Comparison of ENCODE assay signal across 11 cellular contexts in the genomic region with DNA sequence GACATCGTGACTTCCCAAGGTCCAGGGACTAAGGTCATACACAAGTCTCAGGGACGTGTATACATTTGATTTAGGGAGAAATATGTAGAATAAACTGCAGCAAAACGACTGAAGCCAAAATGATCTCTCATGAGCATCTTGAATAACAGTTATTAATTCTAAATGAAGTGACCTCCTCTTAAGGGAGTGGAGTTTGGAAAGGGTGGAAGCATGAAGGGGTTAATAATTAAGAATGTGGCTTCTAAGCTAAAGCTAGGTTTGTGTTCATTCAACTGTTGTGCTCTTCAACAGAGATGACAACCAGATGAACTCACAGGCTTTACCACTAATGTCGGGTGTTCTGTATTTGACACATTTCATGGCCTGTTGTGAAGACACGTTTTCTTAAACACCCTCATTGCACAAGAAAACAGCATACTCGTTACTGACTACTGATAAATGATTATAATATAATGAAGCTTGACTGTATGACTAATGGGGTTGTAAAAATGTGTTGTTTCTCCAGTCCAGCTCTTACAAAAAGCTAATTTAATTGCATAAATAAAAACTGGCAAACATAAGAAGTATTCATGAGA. TPM values are rescaled to one million over a fixed set of nuclear protein-coding genes. Genes with fewer than 3 reads are reported as not detected.
DNase-seq lines count a peak whose midpoint lies in the region; ATAC-seq and TF ChIP-seq lines count a peak whose summit lies in the region.
"Had no signal": no experiment of that assay in that cellular context is flagged by ENCODE, and none has a peak within 500 bp of the region (broad histone marks: within the 10 kb centered on the region; RNA-seq: fewer than 3 reads in every experiment).

No MANE protein-coding gene starts in this region.

- H3F3A ChIP-seq in smooth muscle cell (ENCODE audit: low read depth), result no peaks in the 10 kb centered on the region

- peak overlapping the region; percentile 91 for H3K4me2 ChIP-seq in smooth muscle cell

- no peak for TF ChIP-seq CTCF in smooth muscle cell (IDR thresholded peaks at IDR 0.05; ENCODE audit: borderline replicate concordance, insufficient read depth, poor library complexity, severe bottlenecking)

- peaks cover 17% of the 10 kb centered on the region for H3K4me1 Mint-ChIP-seq in activated CD8-positive, alpha-beta memory T cell treated with anti-CD3 and anti-CD28 coated beads, Interleukin-2, amount 10 ng/mL, durations not matched to agents 7 days and 5 days
- H3K4me1 Mint-ChIP-seq in activated T-helper 1 cell treated with anti-CD3 and anti-CD28 coated beads, Interleukin-12 subunit alpha, Interleukin-12 subunit beta, Interleukin-2, Interleukin-4 antibody, amounts not matched to agents 30 ng/mL and 10 ng/mL and 1 ng/mL, durations not matched to agents 14 hours and 24 hours and 36 hours (ENCODE audit: low read depth), result peaks cover 9% of the 10 kb centered on the region

- H2AFZ ChIP-seq in smooth muscle cell (ENCODE audit: low read depth), result no peak overlapping the region

- WGBS in smooth muscle cell (ENCODE audit: low lambda C conversion rate), result 21% methylated on average over 6 of the region's 6 CpGs

- H3K27me3 Mint-ChIP-seq in activated CD8-positive, alpha-beta memory T cell treated with anti-CD3 and anti-CD28 coated beads, Interleukin-2, amount 10 ng/mL, durations not matched to agents 7 days and 5 days, result peaks cover 75% of the 10 kb centered on the region
- H3K27me3 Mint-ChIP-seq in activated T-helper 1 cell treated with anti-CD3 and anti-CD28 coated beads, Interleukin-12 subunit alpha, Interleukin-12 subunit beta, Interleukin-2, Interleukin-4 antibody, amounts not matched to agents 30 ng/mL and 10 ng/mL and 1 ng/mL, durations not matched to agents 14 hours and 24 hours and 36 hours (ENCODE audit: insufficient read depth), result peaks cover 69% of the 10 kb centered on the region

- H3K4me3 Mint-ChIP-seq in activated CD8-positive, alpha-beta memory T cell treated with anti-CD3 and anti-CD28 coated beads, Interleukin-2, amount 10 ng/mL, durations not matched to agents 7 days and 5 days, result peak overlapping the region; percentile 3
- H3K4me3 Mint-ChIP-seq in activated T-helper 1 cell treated with anti-CD3 and anti-CD28 coated beads, Interleukin-12 subunit alpha, Interleukin-12 subunit beta, Interleukin-2, Interleukin-4 antibody, amounts not matched to agents 30 ng/mL and 10 ng/mL and 1 ng/mL, durations not matched to agents 14 hours and 24 hours and 36 hours, result peak overlapping the region; percentile 47

- H3K4me3 ChIP-seq in iPS-20b (ENCODE audit: low read length) (peak overlapping the region; percentile 64), smooth muscle cell (peak overlapping the region; percentile 46)
- H3K4me3 ChIP-seq: GM12878 had no signal

- intact Hi-C loops in activated T-helper 1 cell treated with anti-CD3 and anti-CD28 coated beads, Interleukin-12 subunit alpha, Interleukin-12 subunit beta, Interleukin-2, Interleukin-4 antibody, amounts not matched to agents 30 ng/mL and 10 ng/mL and 1 ng/mL, durations not matched to agents 14 hours and 24 hours and 36 hours (cut with micrococcal nuclease), result no loop called here

- no peak for ATAC-seq in activated CD8-positive, alpha-beta memory T cell treated with anti-CD3 and anti-CD28 coated beads, Interleukin-2, amount 10 ng/mL, durations not matched to agents 7 days and 5 days
- ATAC-seq in HG03354 (IDR thresholded peaks at IDR 0.05; ENCODE audit: poor library complexity, severe bottlenecking, unreplicated experiment) (no peak), GM18907 (IDR thresholded peaks at IDR 0.05; ENCODE audit: unreplicated experiment) (no peak), GM19035 (IDR thresholded peaks at IDR 0.05; ENCODE audit: unreplicated experiment) (no peak)
- ATAC-seq: GM12878 had no signal

- H3K36me3 ChIP-seq in iPS-20b (ENCODE audit: insufficient read depth, low read depth, low read length) (no peaks in the 10 kb centered on the region), smooth muscle cell (ENCODE audit: low read depth) (no peaks in the 10 kb centered on the region)

- H3K27ac ChIP-seq in iPS-20b (ENCODE audit: low read length) (no peak overlapping the region), smooth muscle cell (ENCODE audit: low read depth) (no peak overlapping the region)

- peaks cover 4% of the 10 kb centered on the region; the same call in 1 of the 2 replicates for H3K4me1 ChIP-seq in iPS-20b (ENCODE audit: insufficient read depth, low read length)
- H3K4me1 ChIP-seq in smooth muscle cell (ENCODE audit: low read depth), result peaks cover 12% of the 10 kb centered on the region

- H3K36me3 Mint-ChIP-seq in activated CD8-positive, alpha-beta memory T cell treated with anti-CD3 and anti-CD28 coated beads, Interleukin-2, amount 10 ng/mL, durations not matched to agents 7 days and 5 days, result peaks cover 2% of the 10 kb centered on the region
- no peaks in the 10 kb centered on the region for H3K36me3 Mint-ChIP-seq in activated T-helper 1 cell treated with anti-CD3 and anti-CD28 coated beads, Interleukin-12 subunit alpha, Interleukin-12 subunit beta, Interleukin-2, Interleukin-4 antibody, amounts not matched to agents 30 ng/mL and 10 ng/mL and 1 ng/mL, durations not matched to agents 14 hours and 24 hours and 36 hours (ENCODE audit: low read depth)

- H3K27me3 ChIP-seq in iPS-20b (ENCODE audit: insufficient read depth, low read length), result peaks cover 94% of the 10 kb centered on the region
- peaks cover 91% of the 10 kb centered on the region for H3K27me3 ChIP-seq in smooth muscle cell (ENCODE audit: low read depth)

- no peak for DNase-seq in activated CD8-positive, alpha-beta memory T cell treated with anti-CD3 and anti-CD28 coated beads, Interleukin-2, amount 10 ng/mL, durations not matched to agents 7 days and 5 days
- DNase-seq in activated CD8-positive, alpha-beta memory T cell treated with anti-CD3 and anti-CD28 coated beads, Interleukin-2, amount 50 U/mL, for 48 hours, result no peak
- DNase-seq in activated T-helper 1 cell treated with anti-CD3 and anti-CD28 coated beads, Interleukin-12 subunit alpha, Interleukin-12 subunit beta, Interleukin-2, Interleukin-4 antibody, amounts not matched to agents 30 ng/mL and 10 ng/mL and 1 ng/mL, durations not matched to agents 14 hours and 24 hours and 36 hours (ENCODE audit: low spot score), result no peak
- no peak for DNase-seq in smooth muscle cell (lab: John Stamatoyannopoulos, UW; ENCODE audit: unreplicated experiment)
- DNase-seq: T1000 had no signal

- H3K9ac ChIP-seq in iPS-20b (ENCODE audit: low read depth, low read length), result no peak overlapping the region
- H3K9ac ChIP-seq in smooth muscle cell (ENCODE audit: low read depth), result no peak overlapping the region

- CTCF ChIA-PET in activated CD8-positive, alpha-beta memory T cell treated with anti-CD3 and anti-CD28 coated beads, Interleukin-2, amount 10 ng/mL, durations not matched to agents 7 days and 5 days (lab: Charles Lee), result interaction anchor here (0.8 to 1.3 kb wide), 3 partner anchors 63 to 73 kb away, joined by 3 read pairs; no protein-coding TSS in a partner anchor

- no peaks in the 10 kb centered on the region for H3K9me3 Mint-ChIP-seq in activated CD8-positive, alpha-beta memory T cell treated with anti-CD3 and anti-CD28 coated beads, Interleukin-2, amount 10 ng/mL, durations not matched to agents 7 days and 5 days (ENCODE audit: low read depth)
- no peaks in the 10 kb centered on the region for H3K9me3 Mint-ChIP-seq in activated T-helper 1 cell treated with anti-CD3 and anti-CD28 coated beads, Interleukin-12 subunit alpha, Interleukin-12 subunit beta, Interleukin-2, Interleukin-4 antibody, amounts not matched to agents 30 ng/mL and 10 ng/mL and 1 ng/mL, durations not matched to agents 14 hours and 24 hours and 36 hours

- H3K79me2 ChIP-seq in smooth muscle cell (ENCODE audit: low read depth), result no peaks in the 10 kb centered on the region

- no peaks in the 10 kb centered on the region; the same call in 1 of the 2 replicates for H3K9me3 ChIP-seq in iPS-20b (ENCODE audit: insufficient read depth, low read depth, low read length)
- no peaks in the 10 kb centered on the region for H3K9me3 ChIP-seq in smooth muscle cell (replicated peaks; ENCODE audit: low read depth)

- no peak overlapping the region for H3K27ac Mint-ChIP-seq in activated CD8-positive, alpha-beta memory T cell treated with anti-CD3 and anti-CD28 coated beads, Interleukin-2, amount 10 ng/mL, durations not matched to agents 7 days and 5 days
- H3K27ac Mint-ChIP-seq in activated T-helper 1 cell treated with anti-CD3 and anti-CD28 coated beads, Interleukin-12 subunit alpha, Interleukin-12 subunit beta, Interleukin-2, Interleukin-4 antibody, amounts not matched to agents 30 ng/mL and 10 ng/mL and 1 ng/mL, durations not matched to agents 14 hours and 24 hours and 36 hours, result no peak overlapping the region

- H4K20me1 ChIP-seq in smooth muscle cell (ENCODE audit: low read depth), result no peaks in the 10 kb centered on the region

RNA-seq across cellular contexts. Expression of gene PPP1R14C, which starts 1.5 kb away (rescaled TPM):
- under 1 TPM in 1 of 2 experiments, not detected in 1; 0.09 TPM for total RNA-seq in activated CD8-positive, alpha-beta memory T cell treated with anti-CD3 and anti-CD28 coated beads, Interleukin-2, amount 10 ng/mL, durations not matched to agents 7 days and 5 days
- total RNA-seq in activated T-helper 1 cell treated with anti-CD3 and anti-CD28 coated beads, Interleukin-12 subunit alpha, Interleukin-12 subunit beta, Interleukin-2, Interleukin-4 antibody, amounts not matched to agents 30 ng/mL and 10 ng/mL and 1 ng/mL, durations not matched to agents 14 hours and 24 hours and 36 hours, result not detected in 2 replicates
- 7.1 and 7.9 TPM in 2 replicates for total RNA-seq in smooth muscle cell
- polyA plus RNA-seq in smooth muscle cell, result 2.6 and 11.1 TPM in 2 replicates
- total RNA-seq: GM12878 had no signal
- polyA plus RNA-seq: AG04450 had no signal
